Comparison of ENCODE assay signal across 1 cellular context in the genomic region with DNA sequence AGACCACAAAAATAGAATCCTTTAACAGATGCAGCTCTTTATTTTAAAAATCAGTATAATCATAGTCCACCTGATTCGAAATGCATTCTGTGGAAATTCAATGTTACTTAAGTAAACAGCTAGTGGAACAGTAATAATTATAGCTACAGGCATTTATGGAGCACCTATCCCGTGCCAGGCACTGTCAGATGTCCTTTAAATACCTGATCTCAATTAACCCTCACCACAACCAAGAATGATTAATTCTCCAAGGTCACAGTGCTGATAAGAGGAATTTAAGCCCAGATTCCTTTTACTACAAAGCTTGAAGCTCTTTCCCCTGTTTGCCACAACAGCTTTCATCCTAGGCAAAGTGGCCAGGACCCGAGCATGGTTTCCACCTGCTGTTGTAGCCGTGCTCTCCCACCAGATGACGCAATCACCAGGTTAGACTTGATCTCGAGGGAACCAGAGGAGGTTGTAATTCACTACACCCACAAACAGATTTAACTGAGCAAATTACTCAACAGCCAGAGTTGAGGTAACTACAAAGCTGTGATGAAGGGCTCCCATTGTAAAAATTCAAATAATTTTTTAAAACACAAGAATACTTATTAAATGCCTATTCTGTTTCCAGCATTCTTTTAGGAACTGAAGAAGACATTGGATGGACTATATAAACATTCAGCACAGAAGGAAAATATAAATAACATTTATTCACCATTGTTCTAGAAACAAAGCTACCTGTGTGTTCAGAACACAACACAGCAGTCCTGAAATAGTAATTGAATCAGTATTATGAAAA.
A peak's percentile ranks its signal among the peaks of the same experiment; 100 is the strongest.
TF ChIP-seq lines count a peak whose summit lies in the region.

No MANE protein-coding gene starts in this region.

TF ChIP-seq in HepG2, 621 proteins besides CTCF, POLR2A, EP300 and RAD21 (continued from another document and continues in another):
- TF ChIP-seq, protein P1, sequence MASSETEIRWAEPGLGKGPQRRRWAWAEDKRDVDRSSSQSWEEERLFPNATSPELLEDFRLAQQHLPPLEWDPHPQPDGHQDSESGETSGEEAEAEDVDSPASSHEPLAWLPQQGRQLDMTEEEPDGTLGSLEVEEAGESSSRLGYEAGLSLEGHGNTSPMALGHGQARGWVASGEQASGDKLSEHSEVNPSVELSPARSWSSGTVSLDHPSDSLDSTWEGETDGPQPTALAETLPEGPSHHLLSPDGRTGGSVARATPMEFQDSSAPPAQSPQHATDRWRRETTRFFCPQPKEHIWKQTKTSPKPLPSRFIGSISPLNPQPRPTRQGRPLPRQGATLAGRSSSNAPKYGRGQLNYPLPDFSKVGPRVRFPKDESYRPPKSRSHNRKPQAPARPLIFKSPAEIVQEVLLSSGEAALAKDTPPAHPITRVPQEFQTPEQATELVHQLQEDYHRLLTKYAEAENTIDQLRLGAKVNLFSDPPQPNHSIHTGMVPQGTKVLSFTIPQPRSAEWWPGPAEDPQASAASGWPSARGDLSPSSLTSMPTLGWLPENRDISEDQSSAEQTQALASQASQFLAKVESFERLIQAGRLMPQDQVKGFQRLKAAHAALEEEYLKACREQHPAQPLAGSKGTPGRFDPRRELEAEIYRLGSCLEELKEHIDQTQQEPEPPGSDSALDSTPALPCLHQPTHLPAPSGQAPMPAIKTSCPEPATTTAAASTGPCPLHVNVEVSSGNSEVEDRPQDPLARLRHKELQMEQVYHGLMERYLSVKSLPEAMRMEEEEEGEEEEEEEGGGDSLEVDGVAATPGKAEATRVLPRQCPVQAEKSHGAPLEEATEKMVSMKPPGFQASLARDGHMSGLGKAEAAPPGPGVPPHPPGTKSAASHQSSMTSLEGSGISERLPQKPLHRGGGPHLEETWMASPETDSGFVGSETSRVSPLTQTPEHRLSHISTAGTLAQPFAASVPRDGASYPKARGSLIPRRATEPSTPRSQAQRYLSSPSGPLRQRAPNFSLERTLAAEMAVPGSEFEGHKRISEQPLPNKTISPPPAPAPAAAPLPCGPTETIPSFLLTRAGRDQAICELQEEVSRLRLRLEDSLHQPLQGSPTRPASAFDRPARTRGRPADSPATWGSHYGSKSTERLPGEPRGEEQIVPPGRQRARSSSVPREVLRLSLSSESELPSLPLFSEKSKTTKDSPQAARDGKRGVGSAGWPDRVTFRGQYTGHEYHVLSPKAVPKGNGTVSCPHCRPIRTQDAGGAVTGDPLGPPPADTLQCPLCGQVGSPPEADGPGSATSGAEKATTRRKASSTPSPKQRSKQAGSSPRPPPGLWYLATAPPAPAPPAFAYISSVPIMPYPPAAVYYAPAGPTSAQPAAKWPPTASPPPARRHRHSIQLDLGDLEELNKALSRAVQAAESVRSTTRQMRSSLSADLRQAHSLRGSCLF (CRISPR knock-in tag; IDR thresholded peaks at IDR 0.05; ENCODE audit: borderline replicate concordance) = no peak
- TF ChIP-seq ARNT2 (CRISPR knock-in tag; IDR thresholded peaks at IDR 0.05; ENCODE audit: low read depth) (no peak), ETV5 (CRISPR knock-in tag; IDR thresholded peaks at IDR 0.05; ENCODE audit: borderline replicate concordance) (no peak), ZFP1 (CRISPR knock-in tag; IDR thresholded peaks at IDR 0.05) (no peak), ZNF431 (CRISPR knock-in tag; IDR thresholded peaks at IDR 0.05; ENCODE audit: borderline replicate concordance, low read depth) (no peak), ZNF10 (CRISPR knock-in tag; IDR thresholded peaks at IDR 0.05; ENCODE audit: borderline replicate concordance, low read depth) (no peak), ATAD3A (CRISPR knock-in tag; IDR thresholded peaks at IDR 0.05) (no peak), ZNF652 (CRISPR knock-in tag; IDR thresholded peaks at IDR 0.05; ENCODE audit: borderline replicate concordance, low read depth) (no peak), MXI1 (IDR thresholded peaks at IDR 0.05; ENCODE audit: borderline replicate concordance, low read depth, low read length) (no peak), KLF12 (CRISPR knock-in tag; IDR thresholded peaks at IDR 0.05; ENCODE audit: borderline replicate concordance) (peak; percentile 44; the same call in 1 of the 2 replicates), NR3C1 (CRISPR knock-in tag; IDR thresholded peaks at IDR 0.05) (no peak), ZNF143 (CRISPR knock-in tag; IDR thresholded peaks at IDR 0.05) (no peak), ZNF451 (CRISPR knock-in tag; IDR thresholded peaks at IDR 0.05) (no peak), PCBP2 (optimal IDR thresholded peaks at IDR 0.05; ENCODE audit: low read depth, low read length, poor library complexity, severe bottlenecking) (no peak), ZNF329 (CRISPR knock-in tag; IDR thresholded peaks at IDR 0.05; ENCODE audit: low read depth) (no peak), RBAK (CRISPR knock-in tag; IDR thresholded peaks at IDR 0.05) (no peak), BHLHE40 (IDR thresholded peaks at IDR 0.05; ENCODE audit: low read length) (no peak), ASH2L (IDR thresholded peaks at IDR 0.05; ENCODE audit: insufficient read length, low read depth, low read length) (peak; percentile 32), TCF12 (IDR thresholded peaks at IDR 0.05) (no peak), TCF12 (CRISPR knock-in tag; IDR thresholded peaks at IDR 0.05) (no peak), XBP1 (CRISPR knock-in tag; IDR thresholded peaks at IDR 0.05) (no peak), MIXL1 (CRISPR knock-in tag; IDR thresholded peaks at IDR 0.05) (peak; percentile 47; the same call in 1 of the 2 replicates), ZNF891 (CRISPR knock-in tag; IDR thresholded peaks at IDR 0.05) (no peak), ZNF205 (CRISPR knock-in tag; IDR thresholded peaks at IDR 0.05) (no peak)
- TF ChIP-seq, protein P2, sequence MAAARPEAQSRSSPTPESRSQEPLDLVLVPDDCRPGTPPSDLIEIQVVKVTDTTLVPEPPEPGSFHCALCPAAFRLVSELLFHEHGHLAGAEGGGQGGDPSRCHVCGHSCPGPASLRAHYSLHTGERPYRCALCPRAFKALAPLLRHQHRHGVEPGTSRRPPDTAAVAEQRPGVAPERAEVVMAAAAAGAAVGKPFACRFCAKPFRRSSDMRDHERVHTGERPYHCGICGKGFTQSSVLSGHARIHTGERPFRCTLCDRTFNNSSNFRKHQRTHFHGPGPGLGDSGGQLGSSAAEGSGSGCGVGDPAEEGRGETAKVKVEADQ (CRISPR knock-in tag; IDR thresholded peaks at IDR 0.05; ENCODE audit: borderline replicate concordance) = no peak
- TF ChIP-seq, protein P3, sequence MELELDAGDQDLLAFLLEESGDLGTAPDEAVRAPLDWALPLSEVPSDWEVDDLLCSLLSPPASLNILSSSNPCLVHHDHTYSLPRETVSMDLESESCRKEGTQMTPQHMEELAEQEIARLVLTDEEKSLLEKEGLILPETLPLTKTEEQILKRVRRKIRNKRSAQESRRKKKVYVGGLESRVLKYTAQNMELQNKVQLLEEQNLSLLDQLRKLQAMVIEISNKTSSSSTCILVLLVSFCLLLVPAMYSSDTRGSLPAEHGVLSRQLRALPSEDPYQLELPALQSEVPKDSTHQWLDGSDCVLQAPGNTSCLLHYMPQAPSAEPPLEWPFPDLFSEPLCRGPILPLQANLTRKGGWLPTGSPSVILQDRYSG (CRISPR knock-in tag; IDR thresholded peaks at IDR 0.05) = no peak
- TF ChIP-seq, protein P4, sequence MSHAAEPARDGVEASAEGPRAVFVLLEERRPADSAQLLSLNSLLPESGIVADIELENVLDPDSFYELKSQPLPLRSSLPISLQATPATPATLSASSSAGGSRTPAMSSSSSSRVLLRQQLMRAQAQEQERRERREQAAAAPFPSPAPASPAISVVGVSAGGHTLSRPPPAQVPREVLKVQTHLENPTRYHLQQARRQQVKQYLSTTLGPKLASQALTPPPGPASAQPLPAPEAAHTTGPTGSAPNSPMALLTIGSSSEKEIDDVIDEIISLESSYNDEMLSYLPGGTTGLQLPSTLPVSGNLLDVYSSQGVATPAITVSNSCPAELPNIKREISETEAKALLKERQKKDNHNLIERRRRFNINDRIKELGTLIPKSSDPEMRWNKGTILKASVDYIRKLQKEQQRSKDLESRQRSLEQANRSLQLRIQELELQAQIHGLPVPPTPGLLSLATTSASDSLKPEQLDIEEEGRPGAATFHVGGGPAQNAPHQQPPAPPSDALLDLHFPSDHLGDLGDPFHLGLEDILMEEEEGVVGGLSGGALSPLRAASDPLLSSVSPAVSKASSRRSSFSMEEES (CRISPR knock-in tag; IDR thresholded peaks at IDR 0.05) = 0 out of 2 replicates have a peak, but pooled peaks have one; percentile 16
- TF ChIP-seq, protein P5, sequence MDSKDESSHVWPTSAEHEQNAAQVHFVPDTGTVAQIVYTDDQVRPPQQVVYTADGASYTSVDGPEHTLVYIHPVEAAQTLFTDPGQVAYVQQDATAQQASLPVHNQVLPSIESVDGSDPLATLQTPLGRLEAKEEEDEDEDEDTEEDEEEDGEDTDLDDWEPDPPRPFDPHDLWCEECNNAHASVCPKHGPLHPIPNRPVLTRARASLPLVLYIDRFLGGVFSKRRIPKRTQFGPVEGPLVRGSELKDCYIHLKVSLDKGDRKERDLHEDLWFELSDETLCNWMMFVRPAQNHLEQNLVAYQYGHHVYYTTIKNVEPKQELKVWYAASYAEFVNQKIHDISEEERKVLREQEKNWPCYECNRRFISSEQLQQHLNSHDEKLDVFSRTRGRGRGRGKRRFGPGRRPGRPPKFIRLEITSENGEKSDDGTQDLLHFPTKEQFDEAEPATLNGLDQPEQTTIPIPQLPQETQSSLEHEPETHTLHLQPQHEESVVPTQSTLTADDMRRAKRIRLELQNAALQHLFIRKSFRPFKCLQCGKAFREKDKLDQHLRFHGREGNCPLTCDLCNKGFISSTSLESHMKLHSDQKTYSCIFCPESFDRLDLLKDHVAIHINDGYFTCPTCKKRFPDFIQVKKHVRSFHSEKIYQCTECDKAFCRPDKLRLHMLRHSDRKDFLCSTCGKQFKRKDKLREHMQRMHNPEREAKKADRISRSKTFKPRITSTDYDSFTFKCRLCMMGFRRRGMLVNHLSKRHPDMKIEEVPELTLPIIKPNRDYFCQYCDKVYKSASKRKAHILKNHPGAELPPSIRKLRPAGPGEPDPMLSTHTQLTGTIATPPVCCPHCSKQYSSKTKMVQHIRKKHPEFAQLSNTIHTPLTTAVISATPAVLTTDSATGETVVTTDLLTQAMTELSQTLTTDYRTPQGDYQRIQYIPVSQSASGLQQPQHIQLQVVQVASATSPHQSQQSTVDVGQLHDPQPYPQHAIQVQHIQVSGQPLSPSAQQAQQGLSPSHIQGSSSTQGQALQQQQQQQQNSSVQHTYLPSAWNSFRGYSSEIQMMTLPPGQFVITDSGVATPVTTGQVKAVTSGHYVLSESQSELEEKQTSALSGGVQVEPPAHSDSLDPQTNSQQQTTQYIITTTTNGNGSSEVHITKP (CRISPR knock-in tag; IDR thresholded peaks at IDR 0.05; ENCODE audit: low read depth) = peak; percentile 78; the same call in 1 of the 2 replicates
- TF ChIP-seq, protein P6, sequence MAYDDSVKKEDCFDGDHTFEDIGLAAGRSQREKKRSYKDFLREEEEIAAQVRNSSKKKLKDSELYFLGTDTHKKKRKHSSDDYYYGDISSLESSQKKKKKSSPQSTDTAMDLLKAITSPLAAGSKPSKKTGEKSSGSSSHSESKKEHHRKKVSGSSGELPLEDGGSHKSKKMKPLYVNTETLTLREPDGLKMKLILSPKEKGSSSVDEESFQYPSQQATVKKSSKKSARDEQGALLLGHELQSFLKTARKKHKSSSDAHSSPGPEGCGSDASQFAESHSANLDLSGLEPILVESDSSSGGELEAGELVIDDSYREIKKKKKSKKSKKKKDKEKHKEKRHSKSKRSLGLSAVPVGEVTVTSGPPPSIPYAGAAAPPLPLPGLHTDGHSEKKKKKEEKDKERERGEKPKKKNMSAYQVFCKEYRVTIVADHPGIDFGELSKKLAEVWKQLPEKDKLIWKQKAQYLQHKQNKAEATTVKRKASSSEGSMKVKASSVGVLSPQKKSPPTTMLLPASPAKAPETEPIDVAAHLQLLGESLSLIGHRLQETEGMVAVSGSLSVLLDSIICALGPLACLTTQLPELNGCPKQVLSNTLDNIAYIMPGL (CRISPR knock-in tag; IDR thresholded peaks at IDR 0.05; ENCODE audit: borderline replicate concordance in 1 of 2, low read depth in 1 of 2) = peak in 1 of 2 experiments; percentile 54; a peak in 1 of 4 replicates
- TF ChIP-seq, protein P7, sequence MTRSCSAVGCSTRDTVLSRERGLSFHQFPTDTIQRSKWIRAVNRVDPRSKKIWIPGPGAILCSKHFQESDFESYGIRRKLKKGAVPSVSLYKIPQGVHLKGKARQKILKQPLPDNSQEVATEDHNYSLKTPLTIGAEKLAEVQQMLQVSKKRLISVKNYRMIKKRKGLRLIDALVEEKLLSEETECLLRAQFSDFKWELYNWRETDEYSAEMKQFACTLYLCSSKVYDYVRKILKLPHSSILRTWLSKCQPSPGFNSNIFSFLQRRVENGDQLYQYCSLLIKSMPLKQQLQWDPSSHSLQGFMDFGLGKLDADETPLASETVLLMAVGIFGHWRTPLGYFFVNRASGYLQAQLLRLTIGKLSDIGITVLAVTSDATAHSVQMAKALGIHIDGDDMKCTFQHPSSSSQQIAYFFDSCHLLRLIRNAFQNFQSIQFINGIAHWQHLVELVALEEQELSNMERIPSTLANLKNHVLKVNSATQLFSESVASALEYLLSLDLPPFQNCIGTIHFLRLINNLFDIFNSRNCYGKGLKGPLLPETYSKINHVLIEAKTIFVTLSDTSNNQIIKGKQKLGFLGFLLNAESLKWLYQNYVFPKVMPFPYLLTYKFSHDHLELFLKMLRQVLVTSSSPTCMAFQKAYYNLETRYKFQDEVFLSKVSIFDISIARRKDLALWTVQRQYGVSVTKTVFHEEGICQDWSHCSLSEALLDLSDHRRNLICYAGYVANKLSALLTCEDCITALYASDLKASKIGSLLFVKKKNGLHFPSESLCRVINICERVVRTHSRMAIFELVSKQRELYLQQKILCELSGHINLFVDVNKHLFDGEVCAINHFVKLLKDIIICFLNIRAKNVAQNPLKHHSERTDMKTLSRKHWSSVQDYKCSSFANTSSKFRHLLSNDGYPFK (CRISPR knock-in tag; IDR thresholded peaks at IDR 0.05; ENCODE audit: borderline replicate concordance) = no peak
- TF ChIP-seq, protein P8, sequence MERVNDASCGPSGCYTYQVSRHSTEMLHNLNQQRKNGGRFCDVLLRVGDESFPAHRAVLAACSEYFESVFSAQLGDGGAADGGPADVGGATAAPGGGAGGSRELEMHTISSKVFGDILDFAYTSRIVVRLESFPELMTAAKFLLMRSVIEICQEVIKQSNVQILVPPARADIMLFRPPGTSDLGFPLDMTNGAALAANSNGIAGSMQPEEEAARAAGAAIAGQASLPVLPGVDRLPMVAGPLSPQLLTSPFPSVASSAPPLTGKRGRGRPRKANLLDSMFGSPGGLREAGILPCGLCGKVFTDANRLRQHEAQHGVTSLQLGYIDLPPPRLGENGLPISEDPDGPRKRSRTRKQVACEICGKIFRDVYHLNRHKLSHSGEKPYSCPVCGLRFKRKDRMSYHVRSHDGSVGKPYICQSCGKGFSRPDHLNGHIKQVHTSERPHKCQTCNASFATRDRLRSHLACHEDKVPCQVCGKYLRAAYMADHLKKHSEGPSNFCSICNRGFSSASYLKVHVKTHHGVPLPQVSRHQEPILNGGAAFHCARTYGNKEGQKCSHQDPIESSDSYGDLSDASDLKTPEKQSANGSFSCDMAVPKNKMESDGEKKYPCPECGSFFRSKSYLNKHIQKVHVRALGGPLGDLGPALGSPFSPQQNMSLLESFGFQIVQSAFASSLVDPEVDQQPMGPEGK (CRISPR knock-in tag; IDR thresholded peaks at IDR 0.05) = no peak
